ENCODE assay signal across 9 cellular contexts in the genomic region with DNA sequence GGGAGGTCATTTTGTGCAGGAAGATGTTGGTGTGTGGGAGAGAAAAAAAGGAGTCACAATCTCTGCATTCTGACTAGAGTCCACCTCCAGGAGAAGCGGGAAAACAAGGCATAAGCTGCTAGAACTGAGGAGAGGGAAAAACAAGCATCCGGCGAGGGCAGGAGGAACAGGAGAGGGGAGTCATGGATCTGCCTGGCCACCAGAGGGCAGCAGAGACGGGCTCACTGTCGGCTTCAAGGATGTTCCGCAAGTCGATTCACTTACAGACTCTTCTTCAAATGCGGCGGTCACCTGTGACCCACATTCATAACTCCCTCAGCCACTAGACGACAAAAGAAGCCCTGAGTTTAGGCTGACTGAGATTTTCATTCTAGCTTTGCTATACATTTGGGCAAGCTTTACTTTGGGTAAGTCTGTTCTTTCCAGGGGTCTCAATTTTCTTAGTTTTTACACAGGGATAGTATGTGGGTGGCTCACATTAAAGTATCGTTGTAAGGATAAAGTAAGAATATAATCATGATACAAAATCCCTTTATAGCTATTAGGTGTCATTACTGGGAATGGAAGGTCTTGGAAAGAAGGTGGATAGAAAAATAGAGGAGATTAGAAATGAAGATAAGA. TPM values are rescaled to one million over a fixed set of nuclear protein-coding genes. Genes with fewer than 3 reads are reported as not detected.
A peak's percentile ranks its signal among the peaks of the same experiment; 100 is the strongest.
DNase-seq lines count a peak whose midpoint lies in the region; ATAC-seq, FAIRE-seq and TF ChIP-seq lines count a peak whose summit lies in the region.
"Had no signal": no experiment of that assay in that cellular context is flagged by ENCODE, and none has a peak within 500 bp of the region (broad histone marks: within the 10 kb centered on the region; RNA-seq: fewer than 3 reads in every experiment).

No MANE protein-coding gene starts in this region.

- H3K27me3 ChIP-seq in SJCRH30 (peaks cover 9% of the 10 kb centered on the region; the same call in 1 of the 2 replicates), testis (no peaks in the 10 kb centered on the region)

- peak; percentile 81 for TF ChIP-seq CTCF in LNCAP (IDR thresholded peaks at IDR 0.05)
- TF ChIP-seq CTCF in omental fat pad (IDR thresholded peaks at IDR 0.05): peak in 2 of 3 donors; percentile 25 to 62
- TF ChIP-seq CTCF in testis (IDR thresholded peaks at IDR 0.05): peak; percentile 84 to 91 (median 87)

- H3K4me1 ChIP-seq in SJCRH30 (no peaks in the 10 kb centered on the region), testis (no peaks in the 10 kb centered on the region)

- H3K4me3 ChIP-seq in SJCRH30 (no peak overlapping the region), testis (no peak overlapping the region)

- no peaks in the 10 kb centered on the region for H3K36me3 ChIP-seq in SJCRH30
- no peaks in the 10 kb centered on the region for H3K36me3 ChIP-seq in testis (ENCODE audit: low read depth, missing control alignments)

- DNase-seq in ELF-1 (ENCODE audit: low read depth, low spot score): peak; percentile 90
- DNase-seq in SJCRH30: peak; percentile 65 to 80
- peak; percentile 95 for DNase-seq in activated effector memory CD4-positive, alpha-beta T cell treated with anti-CD3 and anti-CD28 coated beads, Interleukin-2, amount 50 U/mL, for 16 hours
- DNase-seq in frontal cortex (ENCODE audit: low spot score in 2 of 2): peak; percentile 22 to 60
- DNase-seq in omental fat pad (ENCODE audit: low spot score): peak; percentile 71
- DNase-seq in testis: peak; percentile 91

- TF ChIP-seq POLR2A in testis (IDR thresholded peaks at IDR 0.05): no peak

- H3K27ac ChIP-seq in SJCRH30 (no peak overlapping the region), testis (no peak overlapping the region)

- intact Hi-C loops in testis (cut with DNase I; ENCODE audit: low total_unique reads): loop anchor here (10.0 kb wide), 3 partner anchors 169 to 381 kb away; no protein-coding TSS in a partner anchor

- FAIRE-seq in frontal cortex (lab: Jason Lieb, UNC): no peak

- ATAC-seq in omental fat pad (ENCODE audit: low FRiP score) (peak; percentile 80), HG02884 (IDR thresholded peaks at IDR 0.05; ENCODE audit: unreplicated experiment) (no peak)

- 4% methylated on average over 11 of the region's 11 CpGs for WGBS in testis, 2 donors

- no peaks in the 10 kb centered on the region for H3K9me3 ChIP-seq in SJCRH30 (replicated peaks)
- H3K9me3 ChIP-seq in testis: no peaks in the 10 kb centered on the region

RNA-seq across cellular contexts. Expression of a gene that starts 6.6 kb away (rescaled TPM):
- total RNA-seq in SJCRH30 (2014; rRNA removed; shearing (Covaris generic)): not detected in 2 replicates
- total RNA-seq in frontal cortex: not detected
- not detected for total RNA-seq in omental fat pad
- under 1 TPM in 1 of 2 donors, not detected in 1; 0.74 TPM for total RNA-seq in testis
- not detected for polyA plus RNA-seq in testis (ENCODE audit: insufficient read depth, low read depth, low replicate concordance)
- polyA plus RNA-seq: esophagus had no signal

RNA-seq across cellular contexts. Expression of a gene that starts 26.1 kb away (rescaled TPM):
- not detected in 2 replicates for total RNA-seq in SJCRH30 (2014; rRNA removed; shearing (Covaris generic))
- total RNA-seq in frontal cortex (2.0 TPM), omental fat pad (100 to 1,000 TPM; 102 to 437 (median 303) TPM), testis (10 to 100 TPM; 23.4 to 50.2 TPM)
- 626 TPM for polyA plus RNA-seq in testis (ENCODE audit: insufficient read depth, low read depth, low replicate concordance)

RNA-seq across cellular contexts. Expression of a gene that starts 41.8 kb away (rescaled TPM):
- not detected in 2 replicates for total RNA-seq in SJCRH30 (2014; rRNA removed; shearing (Covaris generic))
- total RNA-seq in frontal cortex (not detected), omental fat pad (not detected), testis (10 to 100 TPM; 11.8 to 18.4 TPM)
- polyA plus RNA-seq in testis (ENCODE audit: insufficient read depth, low read depth, low replicate concordance): 21.0 TPM
- polyA plus RNA-seq: esophagus had no signal

Comparison
In these comparisons a context has a peak if more than half of its experiments do, and no peak if none do; other contexts are left out.
1. DNase-seq: peak in every context shown above with its lines; median percentile 95 in activated effector memory CD4-positive, alpha-beta T cell treated with anti-CD3 and anti-CD28 coated beads, Interleukin-2, amount 50 U/mL, for 16 hours; 91 in testis; 90 in ELF-1; 72 in SJCRH30; 71 in omental fat pad; 41 in frontal cortex.
2. RNA of a gene that starts 41.8 kb away (total RNA-seq): 11.8 to 18.4 TPM in testis; not detected in SJCRH30, not detected in frontal cortex (single experiment) and not detected in omental fat pad; every median in the first group is over 10 times any median in the second.
3. Peak in every context shown above with its lines, with median percentiles within 50 percentile points of each other: CTCF ChIP-seq.